Comparison of ENCODE assay signal across 16 cellular contexts in genomic region chr12:113052326-113052725, GRCh38. TPM values are rescaled to one million over a fixed set of nuclear protein-coding genes. Genes with fewer than 3 reads are reported as not detected.
"Had no signal": no experiment of that assay in that cellular context is flagged by ENCODE, and none has a peak within 500 bp of the region (broad histone marks: within the 10 kb centered on the region; RNA-seq: fewer than 3 reads in every experiment).

No MANE protein-coding gene starts in this region.

- ATAC-seq: activated CD4-positive, CD25-positive, alpha-beta regulatory T cell treated with anti-CD3 and anti-CD28 coated beads, Interleukin-2, amount 50 U/mL, for 24 hours; activated naive CD8-positive, alpha-beta T cell treated with anti-CD3 and anti-CD28 coated beads, Interleukin-2, amount 50 U/mL, for 24 hours; effector memory CD8-positive, alpha-beta T cell; foreskin keratinocyte; left ventricle myocardium superior; sciatic nerve had no signal

- H3K27ac ChIP-seq: foreskin keratinocyte, ovary, thoracic aorta had no signal

- DNase-seq: activated naive CD4-positive, alpha-beta T cell treated with anti-CD3 and anti-CD28 coated beads for 36 hours; activated naive CD8-positive, alpha-beta T cell treated with anti-CD3 and anti-CD28 coated beads, Interleukin-2, amount 50 U/mL, for 24 hours; activated T-cell treated with anti-CD3 and anti-CD28 coated beads for 4 hours; aorta; effector memory CD8-positive, alpha-beta T cell; foreskin keratinocyte; kidney glomerular epithelial cell; left ventricle myocardium superior; mesenchymal stem cell; ovary; T-helper 9 cell had no signal

- FAIRE-seq: urothelium cell line had no signal

- H3K4me3 ChIP-seq: ovary, thoracic aorta had no signal

- H3K27me3 ChIP-seq: ovary had no signal

- H3K4me1 ChIP-seq: foreskin keratinocyte had no signal

- H3K36me3 ChIP-seq: ovary, thoracic aorta had no signal

- H3K9me3 ChIP-seq: ovary, thoracic aorta had no signal

RNA-seq across cellular contexts. Expression of gene DTX1, which starts 4.2 kb away (rescaled TPM):
- total RNA-seq: foreskin keratinocyte, pulmonary artery endothelial cell had no signal
- polyA plus RNA-seq: foreskin keratinocyte had no signal
